ENCODE assay signal across 10 cellular contexts in the genomic region with DNA sequence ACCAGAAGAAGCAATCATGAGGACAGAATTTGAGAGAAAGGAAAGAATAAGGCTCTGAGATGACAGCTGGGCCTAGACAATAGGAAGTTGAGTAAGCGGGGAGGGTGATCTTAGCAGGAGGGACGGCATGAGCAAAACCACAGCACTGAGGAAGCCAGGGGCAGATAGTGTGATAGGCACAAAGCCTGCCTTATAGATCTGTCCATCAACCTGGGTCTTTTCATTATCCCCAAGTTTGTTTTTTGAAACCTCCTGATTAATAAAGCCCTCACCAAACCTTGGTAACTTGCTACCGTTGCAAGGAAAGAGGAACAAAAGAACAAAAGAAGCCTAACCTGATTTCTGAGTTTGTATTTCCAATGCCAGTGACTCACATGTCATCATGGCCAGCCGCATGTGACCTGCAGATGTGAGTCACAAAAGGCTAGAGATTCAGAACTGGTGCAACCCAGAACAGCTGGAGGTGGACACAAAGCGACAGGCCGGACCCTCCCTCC. TPM values are rescaled to one million over a fixed set of nuclear protein-coding genes. Genes with fewer than 3 reads are reported as not detected.
DNase-seq lines count a peak whose midpoint lies in the region; ATAC-seq and TF ChIP-seq lines count a peak whose summit lies in the region.
"Had no signal": no experiment of that assay in that cellular context is flagged by ENCODE, and none has a peak within 500 bp of the region (broad histone marks: within the 10 kb centered on the region; RNA-seq: fewer than 3 reads in every experiment).

No MANE protein-coding gene starts in this region.

- peak; percentile 69 for ATAC-seq in GM19035 (IDR thresholded peaks at IDR 0.05; ENCODE audit: unreplicated experiment)
- ATAC-seq in sciatic nerve: peak; percentile 61
- ATAC-seq in activated naive CD8-positive, alpha-beta T cell treated with anti-CD3 and anti-CD28 coated beads, Interleukin-2, amount 50 U/mL, for 24 hours: no peak

- no peaks in the 10 kb centered on the region for H3K36me3 Mint-ChIP-seq in activated naive CD8-positive, alpha-beta T cell treated with anti-CD3 and anti-CD28 coated beads, Interleukin-2, amount 50 U/mL, for 24 hours (ENCODE audit: low read depth)

- no peaks in the 10 kb centered on the region for H3K4me1 Mint-ChIP-seq in activated naive CD8-positive, alpha-beta T cell treated with anti-CD3 and anti-CD28 coated beads, Interleukin-2, amount 50 U/mL, for 24 hours

- no peaks in the 10 kb centered on the region for H3K27me3 Mint-ChIP-seq in activated naive CD8-positive, alpha-beta T cell treated with anti-CD3 and anti-CD28 coated beads, Interleukin-2, amount 50 U/mL, for 24 hours

- no peak overlapping the region for H3K4me3 ChIP-seq in foreskin fibroblast (ENCODE audit: low read depth in 1 of 2, low read length in 2 of 2)
- H3K4me3 ChIP-seq: uterus had no signal

- H3K9me3 Mint-ChIP-seq in activated naive CD8-positive, alpha-beta T cell treated with anti-CD3 and anti-CD28 coated beads, Interleukin-2, amount 50 U/mL, for 24 hours: no peaks in the 10 kb centered on the region

- no peak overlapping the region for H3K4me3 Mint-ChIP-seq in activated naive CD8-positive, alpha-beta T cell treated with anti-CD3 and anti-CD28 coated beads, Interleukin-2, amount 50 U/mL, for 24 hours

- intact Hi-C loops in sciatic nerve (cut with DNase I): no loop called here

- TF ChIP-seq CTCF in foreskin fibroblast (IDR thresholded peaks at IDR 0.05; ENCODE audit: low read depth, low read length): no peak

- no peak overlapping the region for H3K27ac Mint-ChIP-seq in activated naive CD8-positive, alpha-beta T cell treated with anti-CD3 and anti-CD28 coated beads, Interleukin-2, amount 50 U/mL, for 24 hours

- peak; percentile 87 for DNase-seq in RPMI7951 (ENCODE audit: low read depth)
- DNase-seq in foreskin fibroblast: peak; percentile 86 to 91
- no peak for DNase-seq in sciatic nerve (ENCODE audit: low spot score)
- no peak for DNase-seq in iPS-NIHi7 (ENCODE audit: extremely low spot score)
- DNase-seq in NCI-H1436 treated with DMSO at 0.1 percent for 48 hours (lab: John Stamatoyannopoulos, UW): no peak
- no peak for DNase-seq in activated naive CD8-positive, alpha-beta T cell treated with anti-CD3 and anti-CD28 coated beads, Interleukin-2, amount 50 U/mL, for 24 hours
- DNase-seq in activated effector memory CD4-positive, alpha-beta T cell treated with anti-CD3 and anti-CD28 coated beads, Interleukin-2, amount 50 U/mL, for 16 hours: no peak
- DNase-seq: NCI-H2029, uterus had no signal

RNA-seq across cellular contexts. Expression of gene PPARGC1A, which starts 55.7 kb away (rescaled TPM):
- total RNA-seq in RPMI7951 (2014; rRNA removed; shearing (Covaris generic)): 0.20 and 0.24 TPM in 2 replicates
- total RNA-seq in sciatic nerve: 21.6 TPM

Comparison
In these comparisons a context has a peak if more than half of its experiments do, and no peak if none do; other contexts are left out.
1. DNase-seq: peak in RPMI7951 (single experiment) and foreskin fibroblast (2 of 2); none in sciatic nerve (single experiment), iPS-NIHi7 (single experiment), NCI-H1436 treated with DMSO at 0.1 percent for 48 hours (single experiment), activated naive CD8-positive, alpha-beta T cell treated with anti-CD3 and anti-CD28 coated beads, Interleukin-2, amount 50 U/mL, for 24 hours (single experiment) and activated effector memory CD4-positive, alpha-beta T cell treated with anti-CD3 and anti-CD28 coated beads, Interleukin-2, amount 50 U/mL, for 16 hours (single experiment).
2. RNA of gene PPARGC1A, which starts 55.7 kb away (total RNA-seq): 21.6 TPM in sciatic nerve (single experiment); 0.20 to 0.24 TPM in RPMI7951; every median in the first group is over 10 times any median in the second.